8 cellular contexts compared by ENCODE assay signal in the genomic region with DNA sequence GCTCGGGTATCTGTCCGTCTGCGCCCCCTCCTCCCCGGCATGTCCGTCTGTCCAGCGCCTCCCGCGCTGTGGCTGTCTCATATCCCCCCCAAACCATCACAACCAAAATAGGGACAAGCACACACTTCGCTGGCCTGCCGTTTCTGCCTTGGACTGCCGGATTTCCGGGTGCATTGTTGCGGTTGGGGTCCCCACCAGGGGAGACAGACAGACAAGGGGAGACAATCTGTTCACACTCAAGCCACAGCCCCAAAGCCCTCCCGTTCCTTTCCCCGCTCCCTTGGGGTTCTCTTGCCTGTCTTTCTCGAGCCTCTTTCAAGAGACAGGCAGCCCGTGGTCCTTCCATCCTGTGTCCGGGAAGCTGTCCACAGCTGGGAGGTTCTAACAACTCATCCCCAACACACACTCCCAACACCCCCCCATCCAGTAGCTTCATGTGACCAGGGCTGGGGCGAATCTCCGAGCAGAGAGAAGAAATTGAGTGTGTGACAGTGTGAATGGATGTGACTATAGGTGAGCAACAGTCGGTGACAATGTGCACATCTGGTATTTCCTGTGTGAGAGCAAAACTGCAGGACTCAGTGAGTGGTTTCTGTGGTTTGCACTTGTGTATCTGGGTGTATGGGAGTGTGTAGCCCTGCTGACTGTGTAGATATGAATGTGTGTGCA. TPM values are rescaled to one million over a fixed set of nuclear protein-coding genes. Genes with fewer than 3 reads are reported as not detected.
A peak's percentile ranks its signal among the peaks of the same experiment; 100 is the strongest.
DNase-seq lines count a peak whose midpoint lies in the region; ATAC-seq and TF ChIP-seq lines count a peak whose summit lies in the region.

No MANE protein-coding gene starts in this region.

- intact Hi-C loops in activated CD4-positive, alpha-beta T cell treated with anti-CD3 and anti-CD28 coated beads for 36 hours (cut with DNase I, micrococcal nuclease): loop anchor here in 1 of 2 experiments (2.0 to 5.0 kb wide), 2 partner anchors 55 to 241 kb away; partner anchors contain the start of genes QPCTL, SNRPD2 and VASP

- H3K27me3 Mint-ChIP-seq in activated CD4-positive, alpha-beta T cell treated with anti-CD3 and anti-CD28 coated beads for 36 hours: no peaks in the 10 kb centered on the region
- H3K27me3 Mint-ChIP-seq in naive thymus-derived CD8-positive, alpha-beta T cell: peaks cover 0 to 4% (median 0%) of the 10 kb centered on the region in 5 donors

- DNase-seq in EL (peak; percentile 56), epithelial cell of proximal tubule (ENCODE audit: low read depth) (no peak), omental fat pad (ENCODE audit: low spot score) (no peak), COLO829 (ENCODE audit: low spot score) (no peak), GF-D8 (lab: John Stamatoyannopoulos, UW) (no peak)
- DNase-seq in activated CD4-positive, alpha-beta T cell treated with anti-CD3 and anti-CD28 coated beads for 36 hours: peak; percentile 57
- peak in 9 of 10 donors; percentile 47 to 91 (median 74) for DNase-seq in naive thymus-derived CD8-positive, alpha-beta T cell

- peak overlapping the region; percentile 73 for H3K4me3 Mint-ChIP-seq in activated CD4-positive, alpha-beta T cell treated with anti-CD3 and anti-CD28 coated beads for 36 hours
- H3K4me3 Mint-ChIP-seq in naive thymus-derived CD8-positive, alpha-beta T cell: peak overlapping the region; percentile 86 to 96 (median 91)

- H3K36me3 Mint-ChIP-seq in activated CD4-positive, alpha-beta T cell treated with anti-CD3 and anti-CD28 coated beads for 36 hours (ENCODE audit: low read depth): no peaks in the 10 kb centered on the region
- no peaks in the 10 kb centered on the region for H3K36me3 Mint-ChIP-seq in naive thymus-derived CD8-positive, alpha-beta T cell

- peaks cover 40% of the 10 kb centered on the region for H3K4me1 Mint-ChIP-seq in activated CD4-positive, alpha-beta T cell treated with anti-CD3 and anti-CD28 coated beads for 36 hours
- peaks cover 30 to 63% (median 52%) of the 10 kb centered on the region in 4 donors for H3K4me1 Mint-ChIP-seq in naive thymus-derived CD8-positive, alpha-beta T cell

- CTCF ChIA-PET in activated CD4-positive, alpha-beta T cell treated with anti-CD3 and anti-CD28 coated beads for 36 hours (lab: Charles Lee): no interaction called here

- ATAC-seq in HG02973 (IDR thresholded peaks at IDR 0.05; ENCODE audit: unreplicated experiment): peak; percentile 11
- peak; percentile 56 for ATAC-seq in activated CD4-positive, alpha-beta T cell treated with anti-CD3 and anti-CD28 coated beads for 36 hours
- peak; percentile 49 to 53 for ATAC-seq in naive thymus-derived CD8-positive, alpha-beta T cell
- ATAC-seq in omental fat pad (ENCODE audit: low FRiP score): no peak

- peak overlapping the region; percentile 58 for H3K27ac Mint-ChIP-seq in activated CD4-positive, alpha-beta T cell treated with anti-CD3 and anti-CD28 coated beads for 36 hours
- H3K27ac Mint-ChIP-seq in naive thymus-derived CD8-positive, alpha-beta T cell: peak overlapping the region; percentile 93 to 100 (median 100)

- TF ChIP-seq CTCF in epithelial cell of proximal tubule (conservative IDR thresholded peaks at IDR 0.05; ENCODE audit: low read depth, low read length) (no peak), omental fat pad (IDR thresholded peaks at IDR 0.05) (no peak)

- POLR2A ChIA-PET in activated CD4-positive, alpha-beta T cell treated with anti-CD3 and anti-CD28 coated beads for 36 hours (lab: Charles Lee): interaction anchor here (1.0 kb wide), 1 partner anchor 17 kb away, joined by 6 read pairs; the partner anchor contains the start of gene FOSB
- POLR2A ChIA-PET in naive thymus-derived CD8-positive, alpha-beta T cell (lab: Charles Lee): interaction anchor here (0.6 to 2.6 kb wide), 4 partner anchors 11 to 27 kb away, joined by 3 to 10 read pairs (median 6); no protein-coding TSS in a partner anchor

- H3K4me3 ChIP-seq in epithelial cell of proximal tubule (ENCODE audit: low read depth, low read length): peak overlapping the region; percentile 78

- no peaks in the 10 kb centered on the region for H3K9me3 Mint-ChIP-seq in activated CD4-positive, alpha-beta T cell treated with anti-CD3 and anti-CD28 coated beads for 36 hours (ENCODE audit: low read depth)
- peaks cover 0 to 2% (median 0%) of the 10 kb centered on the region in 9 donors for H3K9me3 Mint-ChIP-seq in naive thymus-derived CD8-positive, alpha-beta T cell

RNA-seq across cellular contexts. Expression of gene FOSB, which starts 16.5 kb away (rescaled TPM):
- 1 to 10 TPM; 7.3 to 7.7 TPM for total RNA-seq in activated CD4-positive, alpha-beta T cell treated with anti-CD3 and anti-CD28 coated beads for 36 hours
- total RNA-seq in epithelial cell of proximal tubule (0.65 and 3.4 TPM in 2 replicates), omental fat pad (100 to 1,000 TPM; 306 to 713 (median 395) TPM)
- total RNA-seq in naive thymus-derived CD8-positive, alpha-beta T cell: 1 to 10 TPM; 3.5 TPM
- polyA plus RNA-seq in naive thymus-derived CD8-positive, alpha-beta T cell: 10 to 100 TPM; 10.2 to 11.4 (median 11.0) TPM

RNA-seq across cellular contexts. Expression of gene ERCC1, which starts 27.6 kb away (rescaled TPM):
- total RNA-seq in activated CD4-positive, alpha-beta T cell treated with anti-CD3 and anti-CD28 coated beads for 36 hours: 10 to 100 TPM; 58.1 to 71.8 TPM
- total RNA-seq in epithelial cell of proximal tubule: 66.6 and 71.6 TPM in 2 replicates
- 10 to 100 TPM; 59.2 to 61.0 TPM for total RNA-seq in naive thymus-derived CD8-positive, alpha-beta T cell
- polyA plus RNA-seq in naive thymus-derived CD8-positive, alpha-beta T cell: 10 to 100 TPM; 32.2 to 38.6 (median 33.7) TPM
- 10 to 100 TPM; 63.7 to 93.8 (median 76.5) TPM for total RNA-seq in omental fat pad

RNA-seq across cellular contexts. Expression of gene POLR1G, which starts 44.9 kb away (rescaled TPM):
- 10 to 100 TPM; 15.8 to 18.4 TPM for total RNA-seq in activated CD4-positive, alpha-beta T cell treated with anti-CD3 and anti-CD28 coated beads for 36 hours
- total RNA-seq in epithelial cell of proximal tubule (14.5 and 30.7 TPM in 2 replicates), omental fat pad (10 to 100 TPM in 1 of 4 donors, 1 to 10 TPM in 3; 5.2 to 29.8 (median 6.3) TPM)
- total RNA-seq in naive thymus-derived CD8-positive, alpha-beta T cell: 1 to 10 TPM; 3.3 to 3.4 TPM
- 1 to 10 TPM; 2.4 to 7.4 (median 4.4) TPM for polyA plus RNA-seq in naive thymus-derived CD8-positive, alpha-beta T cell

RNA-seq across cellular contexts. Expression of gene RTN2, which starts 45.5 kb away (rescaled TPM):
- total RNA-seq in activated CD4-positive, alpha-beta T cell treated with anti-CD3 and anti-CD28 coated beads for 36 hours: 1 to 10 TPM; 2.0 to 3.2 TPM
- total RNA-seq in epithelial cell of proximal tubule (6.9 and 9.7 TPM in 2 replicates), omental fat pad (1 to 10 TPM; 3.8 to 9.4 (median 7.0) TPM)
- total RNA-seq in naive thymus-derived CD8-positive, alpha-beta T cell: 1 to 10 TPM; 1.0 to 1.8 TPM
- polyA plus RNA-seq in naive thymus-derived CD8-positive, alpha-beta T cell: under 1 TPM in 2 of 3 donors, not detected in 1; 0.27 to 0.41 TPM

RNA-seq across cellular contexts. Expression of gene PPP1R13L, which starts 46.4 kb away (rescaled TPM):
- total RNA-seq in activated CD4-positive, alpha-beta T cell treated with anti-CD3 and anti-CD28 coated beads for 36 hours: 10 to 100 TPM; 15.2 to 17.8 TPM
- total RNA-seq in epithelial cell of proximal tubule: 15.2 and 16.8 TPM in 2 replicates
- total RNA-seq in naive thymus-derived CD8-positive, alpha-beta T cell: 10 to 100 TPM; 12.4 to 13.2 TPM
- polyA plus RNA-seq in naive thymus-derived CD8-positive, alpha-beta T cell: 1 to 10 TPM in 2 of 3 donors, under 1 TPM in 1; 0.64 to 2.5 (median 1.2) TPM
- total RNA-seq in omental fat pad: 10 to 100 TPM; 13.7 to 20.0 (median 15.6) TPM

Comparison
In these comparisons a context has a peak if more than half of its experiments do, and no peak if none do; other contexts are left out.
1. DNase-seq: peak in EL (single experiment), activated CD4-positive, alpha-beta T cell treated with anti-CD3 and anti-CD28 coated beads for 36 hours (single experiment) and naive thymus-derived CD8-positive, alpha-beta T cell (9 of 10); none in epithelial cell of proximal tubule (single experiment), omental fat pad (single experiment), COLO829 (single experiment) and GF-D8 (single experiment).
2. RNA of gene FOSB, which starts 16.5 kb away (total RNA-seq): 306 to 713 TPM in omental fat pad; 7.3 to 7.7 TPM in activated CD4-positive, alpha-beta T cell treated with anti-CD3 and anti-CD28 coated beads for 36 hours, 3.5 TPM in naive thymus-derived CD8-positive, alpha-beta T cell and 0.65 to 3.4 TPM in epithelial cell of proximal tubule; every median in the first group is over 10 times any median in the second.